17 cellular contexts compared by ENCODE assay signal in genomic region chrX:154349359-154349935, GRCh38. TPM values are rescaled to one million over a fixed set of nuclear protein-coding genes. Genes with fewer than 3 reads are reported as not detected.
DNase-seq lines count a peak whose midpoint lies in the region; ATAC-seq, FAIRE-seq and TF ChIP-seq lines count a peak whose summit lies in the region.
"Had no signal": no experiment of that assay in that cellular context is flagged by ENCODE, and none has a peak within 500 bp of the region (broad histone marks: within the 10 kb centered on the region; RNA-seq: fewer than 3 reads in every experiment).

No MANE protein-coding gene starts in this region.

- intact Hi-C loops in left ventricle myocardium inferior (cut with micrococcal nuclease) (no loop called here), cardiac septum (cut with DNase I) (no loop called here), kidney (cut with DNase I) (no loop called here), upper lobe of right lung (cut with DNase I) (no loop called here)
- intact Hi-C loops in activated T-helper 1 cell treated with anti-CD3 and anti-CD28 coated beads, Interleukin-12 subunit alpha, Interleukin-12 subunit beta, Interleukin-2, Interleukin-4 antibody, amounts not matched to agents 30 ng/mL and 10 ng/mL and 1 ng/mL, durations not matched to agents 14 hours and 24 hours and 36 hours (cut with micrococcal nuclease), result no loop called here

- peaks cover 34 to 68% (median 47%) of the 10 kb centered on the region in 3 donors for H3K4me1 Mint-ChIP-seq in T-cell
- peaks cover 7% of the 10 kb centered on the region for H3K4me1 Mint-ChIP-seq in activated T-helper 1 cell treated with anti-CD3 and anti-CD28 coated beads, Interleukin-12 subunit alpha, Interleukin-12 subunit beta, Interleukin-2, Interleukin-4 antibody, amounts not matched to agents 30 ng/mL and 10 ng/mL and 1 ng/mL, durations not matched to agents 14 hours and 24 hours and 36 hours (ENCODE audit: low read depth)

- CTCF ChIA-PET in T-cell (lab: Charles Lee), result no interaction called here

- TF ChIP-seq CTCF in left ventricle myocardium inferior (IDR thresholded peaks at IDR 0.05; ENCODE audit: borderline replicate concordance) (no peak), kidney (IDR thresholded peaks at IDR 0.05; ENCODE audit: borderline replicate concordance, extremely low read depth, insufficient read depth) (no peak), upper lobe of right lung (IDR thresholded peaks at IDR 0.05) (no peak)

- DNase-seq in left ventricle myocardium inferior, result no peak
- DNase-seq in cardiac septum (ENCODE audit: low spot score), result no peak
- DNase-seq in T-cell, result no peak
- DNase-seq in kidney, result peak; percentile 76
- DNase-seq in upper lobe of right lung, result peak; percentile 55
- DNase-seq in activated T-helper 1 cell treated with anti-CD3 and anti-CD28 coated beads, Interleukin-12 subunit alpha, Interleukin-12 subunit beta, Interleukin-2, Interleukin-4 antibody, amounts not matched to agents 30 ng/mL and 10 ng/mL and 1 ng/mL, durations not matched to agents 14 hours and 24 hours and 36 hours (ENCODE audit: low spot score), result no peak
- no peak for DNase-seq in NCI-H446 (lab: John Stamatoyannopoulos, UW)
- DNase-seq: anterior cingulate cortex, DMS79, dorsolateral prefrontal cortex, mesenchymal stem cell, NCI-H1092, NCI-H2171 had no signal

- POLR2A ChIA-PET in T-cell (lab: Charles Lee), result interaction anchor here in 1 of 2 donors (0.9 kb wide), 1 partner anchor 1516 kb away, joined by 3 read pairs; no protein-coding TSS in a partner anchor

- H3K4me1 ChIP-seq in left ventricle myocardium inferior (peaks cover 15% of the 10 kb centered on the region), kidney (ENCODE audit: control insufficient read depth in 1 of 2, insufficient read depth in 1 of 2, low read depth in 1 of 2, low read length in 2 of 2) (no peaks in the 10 kb centered on the region), upper lobe of right lung (no peaks in the 10 kb centered on the region)
- H3K4me1 ChIP-seq: parathyroid adenoma had no signal

- H3K27ac Mint-ChIP-seq in T-cell, result peak overlapping the region; percentile 55 to 92
- no peak overlapping the region for H3K27ac Mint-ChIP-seq in activated T-helper 1 cell treated with anti-CD3 and anti-CD28 coated beads, Interleukin-12 subunit alpha, Interleukin-12 subunit beta, Interleukin-2, Interleukin-4 antibody, amounts not matched to agents 30 ng/mL and 10 ng/mL and 1 ng/mL, durations not matched to agents 14 hours and 24 hours and 36 hours

- no peaks in the 10 kb centered on the region for H3K9me3 Mint-ChIP-seq in T-cell
- no peaks in the 10 kb centered on the region for H3K9me3 Mint-ChIP-seq in activated T-helper 1 cell treated with anti-CD3 and anti-CD28 coated beads, Interleukin-12 subunit alpha, Interleukin-12 subunit beta, Interleukin-2, Interleukin-4 antibody, amounts not matched to agents 30 ng/mL and 10 ng/mL and 1 ng/mL, durations not matched to agents 14 hours and 24 hours and 36 hours

- peaks cover 4% of the 10 kb centered on the region for H3K36me3 Mint-ChIP-seq in T-cell
- peaks cover 13% of the 10 kb centered on the region for H3K36me3 Mint-ChIP-seq in activated T-helper 1 cell treated with anti-CD3 and anti-CD28 coated beads, Interleukin-12 subunit alpha, Interleukin-12 subunit beta, Interleukin-2, Interleukin-4 antibody, amounts not matched to agents 30 ng/mL and 10 ng/mL and 1 ng/mL, durations not matched to agents 14 hours and 24 hours and 36 hours (ENCODE audit: low read depth)

- H3K4me3 Mint-ChIP-seq in T-cell, result peak overlapping the region in 1 of 3 donors; percentile 64
- no peak overlapping the region for H3K4me3 Mint-ChIP-seq in activated T-helper 1 cell treated with anti-CD3 and anti-CD28 coated beads, Interleukin-12 subunit alpha, Interleukin-12 subunit beta, Interleukin-2, Interleukin-4 antibody, amounts not matched to agents 30 ng/mL and 10 ng/mL and 1 ng/mL, durations not matched to agents 14 hours and 24 hours and 36 hours

- ATAC-seq in T-cell (replicated peaks in 1 of 4) (no peak), upper lobe of right lung (no peak), GM21825 (IDR thresholded peaks at IDR 0.05; ENCODE audit: unreplicated experiment) (no peak)

- H3K9me3 ChIP-seq in left ventricle myocardium inferior (replicated peaks) (no peaks in the 10 kb centered on the region), kidney (ENCODE audit: control insufficient read depth in 1 of 2, low read length in 2 of 2) (no peaks in the 10 kb centered on the region), upper lobe of right lung (no peaks in the 10 kb centered on the region)
- H3K9me3 ChIP-seq: upper lobe of left lung had no signal

- H3K4me3 ChIP-seq in left ventricle myocardium inferior (no peak overlapping the region), kidney (ENCODE audit: low read length in 2 of 2) (no peak overlapping the region), upper lobe of right lung (no peak overlapping the region)
- H3K4me3 ChIP-seq: dorsolateral prefrontal cortex, SK-N-MC, upper lobe of left lung had no signal

- H3K27ac ChIP-seq in left ventricle myocardium inferior (replicated peaks) (peak overlapping the region; percentile 16), kidney (ENCODE audit: low read depth in 2 of 2, low read length in 2 of 2) (no peak overlapping the region), upper lobe of right lung (no peak overlapping the region)
- H3K27ac ChIP-seq: dorsolateral prefrontal cortex, parathyroid adenoma, SK-N-MC, upper lobe of left lung had no signal

- H3K27me3 Mint-ChIP-seq in T-cell, result no peaks in the 10 kb centered on the region
- H3K27me3 Mint-ChIP-seq in activated T-helper 1 cell treated with anti-CD3 and anti-CD28 coated beads, Interleukin-12 subunit alpha, Interleukin-12 subunit beta, Interleukin-2, Interleukin-4 antibody, amounts not matched to agents 30 ng/mL and 10 ng/mL and 1 ng/mL, durations not matched to agents 14 hours and 24 hours and 36 hours (ENCODE audit: insufficient read depth), result no peaks in the 10 kb centered on the region

- H3K36me3 ChIP-seq in left ventricle myocardium inferior (peaks cover 60% of the 10 kb centered on the region), kidney (ENCODE audit: control insufficient read depth in 1 of 2, insufficient read depth in 2 of 2, low read length in 2 of 2) (peaks cover 5 to 20% of the 10 kb centered on the region in 2 donors), upper lobe of right lung (peaks cover 53% of the 10 kb centered on the region)

- H3K27me3 ChIP-seq in left ventricle myocardium inferior (ENCODE audit: low read depth) (no peaks in the 10 kb centered on the region), upper lobe of right lung (no peaks in the 10 kb centered on the region)
- H3K27me3 ChIP-seq: upper lobe of left lung had no signal

- no peak for FAIRE-seq in kidney (lab: Jason Lieb, UNC)

- no peak overlapping the region for H3K9ac ChIP-seq in kidney (ENCODE audit: low read length in 2 of 2)
- H3K9ac ChIP-seq: parathyroid adenoma had no signal

RNA-seq across cellular contexts. Expression of gene FLNA, which starts 25.0 kb away (rescaled TPM):
- 225 TPM for total RNA-seq in left ventricle myocardium inferior
- 347 TPM for total RNA-seq in cardiac septum
- 1,000 to 10,000 TPM in 4 of 5 donors, 100 to 1,000 TPM in 1; 893 to 1,483 (median 1,268) TPM for total RNA-seq in T-cell
- total RNA-seq in kidney, result 1,036 TPM
- polyA plus RNA-seq in kidney (ENCODE audit: insufficient read depth, low read depth, low replicate concordance), result 421 TPM
- total RNA-seq in upper lobe of right lung, result 1,252 TPM
- total RNA-seq in activated T-helper 1 cell treated with anti-CD3 and anti-CD28 coated beads, Interleukin-12 subunit alpha, Interleukin-12 subunit beta, Interleukin-2, Interleukin-4 antibody, amounts not matched to agents 30 ng/mL and 10 ng/mL and 1 ng/mL, durations not matched to agents 14 hours and 24 hours and 36 hours, result 854 and 873 TPM in 2 replicates

RNA-seq across cellular contexts. Expression of gene EMD, which starts 29.6 kb away (rescaled TPM):
- total RNA-seq in left ventricle myocardium inferior (55.6 TPM), cardiac septum (66.2 TPM), T-cell (100 to 1,000 TPM in 2 of 5 donors, 10 to 100 TPM in 3; 73.4 to 136 (median 80.4) TPM), kidney (79.6 TPM), upper lobe of right lung (58.4 TPM)
- polyA plus RNA-seq in kidney (ENCODE audit: insufficient read depth, low read depth, low replicate concordance), result 102 TPM
- 83.3 and 85.5 TPM in 2 replicates for total RNA-seq in activated T-helper 1 cell treated with anti-CD3 and anti-CD28 coated beads, Interleukin-12 subunit alpha, Interleukin-12 subunit beta, Interleukin-2, Interleukin-4 antibody, amounts not matched to agents 30 ng/mL and 10 ng/mL and 1 ng/mL, durations not matched to agents 14 hours and 24 hours and 36 hours

RNA-seq across cellular contexts. Expression of gene RPL10, which starts 48.7 kb away (rescaled TPM):
- total RNA-seq in left ventricle myocardium inferior (1,850 TPM), cardiac septum (1,520 TPM), T-cell (1,000 to 10,000 TPM; 5,175 to 6,006 (median 5,765) TPM), kidney (2,684 TPM), upper lobe of right lung (2,677 TPM)
- 2,858 TPM for polyA plus RNA-seq in kidney (ENCODE audit: insufficient read depth, low read depth, low replicate concordance)
- 2,208 and 2,261 TPM in 2 replicates for total RNA-seq in activated T-helper 1 cell treated with anti-CD3 and anti-CD28 coated beads, Interleukin-12 subunit alpha, Interleukin-12 subunit beta, Interleukin-2, Interleukin-4 antibody, amounts not matched to agents 30 ng/mL and 10 ng/mL and 1 ng/mL, durations not matched to agents 14 hours and 24 hours and 36 hours

RNA-seq across cellular contexts. Expression of gene TKTL1, which starts 53.9 kb away (rescaled TPM):
- 11.7 TPM for total RNA-seq in left ventricle myocardium inferior
- total RNA-seq in cardiac septum, result 3.2 TPM
- 1 to 10 TPM in 4 of 5 donors, under 1 TPM in 1; 0.60 to 5.5 (median 1.3) TPM for total RNA-seq in T-cell
- 0.38 TPM for total RNA-seq in kidney
- 0.30 TPM for polyA plus RNA-seq in kidney (ENCODE audit: insufficient read depth, low read depth, low replicate concordance)
- total RNA-seq in upper lobe of right lung, result not detected
- 0.12 and 0.34 TPM in 2 replicates for total RNA-seq in activated T-helper 1 cell treated with anti-CD3 and anti-CD28 coated beads, Interleukin-12 subunit alpha, Interleukin-12 subunit beta, Interleukin-2, Interleukin-4 antibody, amounts not matched to agents 30 ng/mL and 10 ng/mL and 1 ng/mL, durations not matched to agents 14 hours and 24 hours and 36 hours

RNA-seq across cellular contexts. Expression of gene TEX28, which starts 54.5 kb away (rescaled TPM):
- total RNA-seq in left ventricle myocardium inferior, result not detected
- not detected for total RNA-seq in cardiac septum
- total RNA-seq in T-cell, result not detected
- total RNA-seq in kidney, result not detected
- polyA plus RNA-seq in kidney (ENCODE audit: insufficient read depth, low read depth, low replicate concordance), result not detected
- not detected for total RNA-seq in upper lobe of right lung
- total RNA-seq in activated T-helper 1 cell treated with anti-CD3 and anti-CD28 coated beads, Interleukin-12 subunit alpha, Interleukin-12 subunit beta, Interleukin-2, Interleukin-4 antibody, amounts not matched to agents 30 ng/mL and 10 ng/mL and 1 ng/mL, durations not matched to agents 14 hours and 24 hours and 36 hours, result not detected in 2 replicates
- total RNA-seq: dorsolateral prefrontal cortex, upper lobe of left lung had no signal

Comparison
In these comparisons a context has a peak if more than half of its experiments do, and no peak if none do; other contexts are left out.
1. DNase-seq: peak in kidney (single experiment) and upper lobe of right lung (single experiment); none in left ventricle myocardium inferior (single experiment), cardiac septum (single experiment), T-cell (0 of 34), activated T-helper 1 cell treated with anti-CD3 and anti-CD28 coated beads, Interleukin-12 subunit alpha, Interleukin-12 subunit beta, Interleukin-2, Interleukin-4 antibody, amounts not matched to agents 30 ng/mL and 10 ng/mL and 1 ng/mL, durations not matched to agents 14 hours and 24 hours and 36 hours (single experiment) and NCI-H446 (0 of 2).